ENCODE assay signal across 13 cellular contexts in genomic region chr7:111103678-111104274, GRCh38. TPM values are rescaled to one million over a fixed set of nuclear protein-coding genes. Genes with fewer than 3 reads are reported as not detected.
DNase-seq lines count a peak whose midpoint lies in the region; ATAC-seq, FAIRE-seq and TF ChIP-seq lines count a peak whose summit lies in the region.
"Had no signal": no experiment of that assay in that cellular context is flagged by ENCODE, and none has a peak within 500 bp of the region (broad histone marks: within the 10 kb centered on the region; RNA-seq: fewer than 3 reads in every experiment).

No MANE protein-coding gene starts in this region.

- H3K36me3 Mint-ChIP-seq in activated CD4-positive, alpha-beta memory T cell treated with anti-CD3 and anti-CD28 coated beads, Interleukin-2, amount 10 ng/mL, durations not matched to agents 7 days and 5 days (ENCODE audit: low read depth) = peaks cover 19% of the 10 kb centered on the region

- H3K4me1 ChIP-seq in H1 (replicated peaks in 1 of 4; ENCODE audit: control insufficient read depth in 3 of 4, insufficient read depth in 4 of 4, low read length in 3 of 4) (peaks cover 0 to 8% (median 0%) of the 10 kb centered on the region in 4 experiments; a peak in 3 of 7 replicates), pancreas (peaks cover 0 to 23% (median 14%) of the 10 kb centered on the region in 3 donors)

- POLR2A ChIA-PET in H1 (lab: Charles Lee; ENCODE audit: partially characterized antibody) = no interaction called here
- POLR2A ChIA-PET in activated CD4-positive, alpha-beta memory T cell treated with anti-CD3 and anti-CD28 coated beads, Interleukin-2, amount 10 ng/mL, durations not matched to agents 7 days and 5 days (lab: Charles Lee) = no interaction called here

- no peak for TF ChIP-seq EP300 in H1 (IDR thresholded peaks at IDR 0.05; ENCODE audit: borderline replicate concordance in 1 of 2, low read depth in 2 of 2, low read length in 2 of 2)

- H2BK15ac ChIP-seq in H1 (ENCODE audit: low read length) = no peak overlapping the region

- intact Hi-C loops in pancreas (cut with DNase I) = no loop called here

- TF ChIP-seq CTCF in H1 (IDR thresholded peaks at IDR 0.05; ENCODE audit: control extremely low read depth in 1 of 3, insufficient read depth in 1 of 3, low read depth in 1 of 3, low read length in 3 of 3) (no peak), pancreas (IDR thresholded peaks at IDR 0.05) (no peak)

- CTCF ChIA-PET in H1 (lab: Charles Lee; ENCODE audit: partially characterized antibody) = no interaction called here
- CTCF ChIA-PET in activated CD4-positive, alpha-beta memory T cell treated with anti-CD3 and anti-CD28 coated beads, Interleukin-2, amount 10 ng/mL, durations not matched to agents 7 days and 5 days (lab: Charles Lee) = no interaction called here

- no peak for TF ChIP-seq RAD21 in H1 (IDR thresholded peaks at IDR 0.05 in 1 of 2, conservative IDR thresholded peaks at IDR 0.05 in 1 of 2; ENCODE audit: low read depth in 2 of 2, low read length in 2 of 2)

- H3K23ac ChIP-seq in H1 (ENCODE audit: insufficient read length) = no peak overlapping the region

- H2BK5ac ChIP-seq in H1 (ENCODE audit: low read depth, low read length) = no peak overlapping the region

- no peak overlapping the region for H3K18ac ChIP-seq in H1 (ENCODE audit: extremely low read depth, low read length)

- no peak overlapping the region for H3K4me2 ChIP-seq in H1 (ENCODE audit: insufficient read depth in 1 of 2, low read depth in 2 of 2, low read length in 2 of 2)

- FAIRE-seq in H1 (lab: Jason Lieb, UNC) = no peak
- no peak for FAIRE-seq in pancreas (lab: Jason Lieb, UNC)

- no peak overlapping the region for H3K4ac ChIP-seq in H1 (replicated peaks; ENCODE audit: insufficient read length, low read depth, low read length)

- no peaks in the 10 kb centered on the region for H3K79me2 ChIP-seq in H1 (ENCODE audit: control insufficient read depth in 1 of 2, insufficient read depth in 2 of 2, low read length in 2 of 2)

- H2AK5ac ChIP-seq in H1 (ENCODE audit: low read depth, low read length) = no peak overlapping the region

- H3K9me3 Mint-ChIP-seq in activated CD4-positive, alpha-beta memory T cell treated with anti-CD3 and anti-CD28 coated beads, Interleukin-2, amount 10 ng/mL, durations not matched to agents 7 days and 5 days = no peaks in the 10 kb centered on the region

- H4K20me1 ChIP-seq in H1 (replicated peaks in 1 of 2; ENCODE audit: control insufficient read depth in 1 of 2, insufficient read depth in 2 of 2, low read length in 2 of 2) = no peaks in the 10 kb centered on the region

- H2BK12ac ChIP-seq in H1 (ENCODE audit: low read depth, low read length) = no peak overlapping the region

- DNase-seq in H1 (ENCODE audit: low read depth in 1 of 2, low spot score in 2 of 2) (no peak), pancreas (no peak)
- no peak for DNase-seq in activated CD4-positive, alpha-beta memory T cell treated with anti-CD3 and anti-CD28 coated beads, Interleukin-2, amount 10 ng/mL, durations not matched to agents 7 days and 5 days
- no peak for DNase-seq in activated naive CD4-positive, alpha-beta T cell treated with anti-CD3 and anti-CD28 coated beads, Interleukin-2, amount 50 U/mL, for 16 hours
- DNase-seq: activated effector memory CD4-positive, alpha-beta T cell treated with Interleukin-2 at 50 U/mL for 16 hours; cortex of kidney; DND-41; mesendoderm; NCI-H524 treated with DMSO at 0.1 percent for 48 hours; retina had no signal

- 85% methylated on average over 4 of the region's 4 CpGs; no CpG with 5 or more reads in 1 of the 2 experiments for WGBS in H1 (ENCODE audit: extremely low coverage in 1 of 2, insufficient coverage in 1 of 2, insufficient read length in 1 of 2, insufficient replicate concordance in 2 of 2, low coverage in 1 of 2, low lambda C conversion rate in 2 of 2, missing lambda C conversion rate in 1 of 2), 2 experiments
- WGBS in pancreas, 2 donors = 73 to 74% methylated on average over 4 of the region's 4 CpGs

- H3K27me3 ChIP-seq in H1 (replicated peaks in 1 of 4; ENCODE audit: control insufficient read depth in 3 of 4, extremely low read depth in 1 of 4, insufficient read depth in 3 of 4, low read length in 3 of 4) (no peaks in the 10 kb centered on the region), pancreas (no peaks in the 10 kb centered on the region)

- no peak overlapping the region for H2BK120ac ChIP-seq in H1 (replicated peaks; ENCODE audit: low read depth, low read length)

- no peak overlapping the region for H4K8ac ChIP-seq in H1 (ENCODE audit: extremely low read depth, insufficient read depth, low read length)

- H3K56ac ChIP-seq in H1 (replicated peaks; ENCODE audit: insufficient read length, low read depth, low read length) = no peak overlapping the region

- H3K23me2 ChIP-seq in H1 (ENCODE audit: low read depth, low read length) = no peaks in the 10 kb centered on the region

- H4K5ac ChIP-seq in H1 (ENCODE audit: insufficient read length, low read depth, low read length) = peak overlapping the region; percentile 77

- H3K27ac ChIP-seq in H1 (ENCODE audit: low read depth, low read length) (no peak overlapping the region), pancreas (no peak overlapping the region)

- ATAC-seq in GM18907 (IDR thresholded peaks at IDR 0.05; ENCODE audit: unreplicated experiment) (peak; percentile 58), GM21529 (IDR thresholded peaks at IDR 0.05; ENCODE audit: unreplicated experiment) (peak; percentile 75), HG03139 (IDR thresholded peaks at IDR 0.05; ENCODE audit: unreplicated experiment) (peak; percentile 47), pancreas (no peak)

- H3K4me3 ChIP-seq in H1 (ENCODE audit: extremely low read depth in 1 of 4, insufficient read depth in 2 of 4, low read depth in 3 of 4, low read length in 4 of 4) (no peak overlapping the region), pancreas (no peak overlapping the region)

- H3K4me3 Mint-ChIP-seq in activated CD4-positive, alpha-beta memory T cell treated with anti-CD3 and anti-CD28 coated beads, Interleukin-2, amount 10 ng/mL, durations not matched to agents 7 days and 5 days = no peak overlapping the region

- H3K27me3 Mint-ChIP-seq in activated CD4-positive, alpha-beta memory T cell treated with anti-CD3 and anti-CD28 coated beads, Interleukin-2, amount 10 ng/mL, durations not matched to agents 7 days and 5 days = no peaks in the 10 kb centered on the region

- peaks cover 9% of the 10 kb centered on the region for H3K4me1 Mint-ChIP-seq in activated CD4-positive, alpha-beta memory T cell treated with anti-CD3 and anti-CD28 coated beads, Interleukin-2, amount 10 ng/mL, durations not matched to agents 7 days and 5 days

- H4K91ac ChIP-seq in H1 (replicated peaks; ENCODE audit: insufficient read length, low read length) = no peak overlapping the region

- H3K36me3 ChIP-seq in H1 (ENCODE audit: control insufficient read depth in 2 of 4, insufficient read depth in 4 of 4, low read length in 3 of 4) (no peaks in the 10 kb centered on the region), pancreas (no peaks in the 10 kb centered on the region)

- H3K14ac ChIP-seq in H1 (ENCODE audit: insufficient read length) = no peak overlapping the region

- no peak for TF ChIP-seq POLR2A in H1 (IDR thresholded peaks at IDR 0.05; ENCODE audit: control extremely low read depth in 1 of 2, low read depth in 2 of 2, low read length in 2 of 2)

- no peak overlapping the region for H2AFZ ChIP-seq in H1 (ENCODE audit: low read length)

- H3K27ac Mint-ChIP-seq in activated CD4-positive, alpha-beta memory T cell treated with anti-CD3 and anti-CD28 coated beads, Interleukin-2, amount 10 ng/mL, durations not matched to agents 7 days and 5 days = no peak overlapping the region

- H2BK20ac ChIP-seq in H1 (ENCODE audit: low read length) = no peak overlapping the region

- no peaks in the 10 kb centered on the region for H3K9me3 ChIP-seq in H1 (ENCODE audit: insufficient read depth in 2 of 2, low read depth in 1 of 2, low read length in 1 of 2)
- H3K9me3 ChIP-seq in pancreas = no peaks in the 10 kb centered on the region

- H3K79me1 ChIP-seq in H1 (ENCODE audit: low read depth, low read length) = no peaks in the 10 kb centered on the region

- H3K9ac ChIP-seq in H1 (replicated peaks in 1 of 4; ENCODE audit: extremely low read depth in 1 of 4, low read depth in 3 of 4, low read length in 3 of 4) = no peak overlapping the region

TF ChIP-seq in H1, 55 proteins besides CTCF, POLR2A, EP300 and RAD21:
- TF ChIP-seq PHF8 (conservative IDR thresholded peaks at IDR 0.05; ENCODE audit: low read depth, low read length) (no peak), POLR2AphosphoS5 (IDR thresholded peaks at IDR 0.05; ENCODE audit: low read depth, low read length) (no peak), HDAC6 (IDR thresholded peaks at IDR 0.05; ENCODE audit: low read depth, low read length) (no peak)

RNA-seq across cellular contexts. Expression of gene LRRN3, which starts 12.8 kb away (rescaled TPM):
- total RNA-seq in H1 (2021; fragmentation: NEBNext Ultra II Directional; extraction: Animal tissue kit (Norgen Biotek cat#: 25700)) = 0.19 and 0.20 TPM in 2 replicates
- polyA plus RNA-seq in H1 (2011; rRNA removed) (0.09 and 0.32 TPM in 2 replicates), pancreas (1 to 10 TPM in 1 of 2 donors, under 1 TPM in 1; 0.30 to 1.0 TPM)
- 0.21 TPM for polyA plus RNA-seq in H1 (2011; cell fraction: cytosol; rRNA removed)
- 0.17 TPM for polyA plus RNA-seq in H1 (2011; cell fraction: nucleus; rRNA removed)
- polyA plus RNA-seq in H1 (2012, experiment 1 of 2) = 0.25 to 1.0 TPM (median 0.43 TPM) in 4 replicates
- not detected for polyA plus RNA-seq in H1 (2012, experiment 2 of 2)
- polyA plus RNA-seq in H1 (2013, experiment 1 of 2) = 0.28 TPM
- 0.22 TPM for polyA plus RNA-seq in H1 (2013, experiment 2 of 2)
- 0.54 and 0.88 TPM in 2 replicates for polyA minus RNA-seq in H1 (2011; rRNA and poly(A)+ RNA removed)
- polyA minus RNA-seq in H1 (2011; cell fraction: cytosol; rRNA and poly(A)+ RNA removed) = 0.73 TPM
- 0.70 TPM for polyA minus RNA-seq in H1 (2011; cell fraction: nucleus; rRNA and poly(A)+ RNA removed)
- total RNA-seq in activated CD4-positive, alpha-beta memory T cell treated with anti-CD3 and anti-CD28 coated beads, Interleukin-2, amount 10 ng/mL, durations not matched to agents 7 days and 5 days = 10 to 100 TPM; 18.0 to 19.2 TPM
- 1 to 10 TPM in 1 of 6 donors, under 1 TPM in 4, not detected in 1; 0.32 to 1.3 (median 0.46) TPM for total RNA-seq in pancreas

Comparison
In these comparisons a context has a peak if more than half of its experiments do, and no peak if none do; other contexts are left out.
1. ATAC-seq: peak in GM18907 (single experiment), GM21529 (single experiment) and HG03139 (single experiment); none in pancreas (0 of 4).
2. RNA of gene LRRN3, which starts 12.8 kb away (total RNA-seq): 18.0 to 19.2 TPM in activated CD4-positive, alpha-beta memory T cell treated with anti-CD3 and anti-CD28 coated beads, Interleukin-2, amount 10 ng/mL, durations not matched to agents 7 days and 5 days; 0.32 to 1.3 TPM in pancreas and 0.19 to 0.20 TPM in H1; every median in the first group is over 4 times any median in the second.